In genomic region chr20:32034581-32035397, GRCh38 we compare ENCODE assay signal across 11 cellular contexts. TPM values are rescaled to one million over a fixed set of nuclear protein-coding genes. Genes with fewer than 3 reads are reported as not detected.
A peak's percentile ranks its signal among the peaks of the same experiment; 100 is the strongest.
DNase-seq lines count a peak whose midpoint lies in the region; ATAC-seq and TF ChIP-seq lines count a peak whose summit lies in the region.
"Had no signal": no experiment of that assay in that cellular context is flagged by ENCODE, and none has a peak within 500 bp of the region (broad histone marks: within the 10 kb centered on the region; RNA-seq: fewer than 3 reads in every experiment).

No MANE protein-coding gene starts in this region.

- H3K9me3 ChIP-seq in DOHH2 (ENCODE audit: control insufficient read depth, insufficient read depth, low read length) (no peaks in the 10 kb centered on the region), stomach (no peaks in the 10 kb centered on the region)
- H3K9me3 ChIP-seq: body of pancreas had no signal

- peak; percentile 94 for TF ChIP-seq CTCF in DOHH2 (IDR thresholded peaks at IDR 0.05; ENCODE audit: low read depth, low read length, poor library complexity, severe bottlenecking)
- TF ChIP-seq CTCF in activated B cell treated with CpG ODN at 0.5 μM for 24 hours (IDR thresholded peaks at IDR 0.05): no peak
- TF ChIP-seq CTCF in stomach (IDR thresholded peaks at IDR 0.05): no peak

- H3K36me3 ChIP-seq in DOHH2 (ENCODE audit: control insufficient read depth, low read length): no peaks in the 10 kb centered on the region
- H3K36me3 ChIP-seq in stomach: no peaks in the 10 kb centered on the region

- H3K4me3 Mint-ChIP-seq in activated B cell treated with CpG ODN at 0.5 μM for 24 hours: peak overlapping the region; percentile 72

- H3K9me2 ChIP-seq in DOHH2 (replicated peaks; ENCODE audit: control insufficient read depth, low read length): no peaks in the 10 kb centered on the region

- peak; percentile 56 for ATAC-seq in activated B cell treated with CpG ODN at 0.5 μM for 24 hours (ENCODE audit: low read depth)
- ATAC-seq: body of pancreas had no signal

- H3K4me1 ChIP-seq in DOHH2 (ENCODE audit: control insufficient read depth, low read length) (peaks cover 85% of the 10 kb centered on the region), stomach (peaks cover 4 to 18% (median 12%) of the 10 kb centered on the region in 4 donors)

- CTCF ChIA-PET in activated B cell treated with CpG ODN at 0.5 μM for 24 hours (lab: Charles Lee): interaction anchor here (0.6 to 4.3 kb wide), 34 partner anchors 9 to 744 kb away, joined by 3 to 96 read pairs (median 4); partner anchors contain the start of genes HCK, PDRG1 and TM9SF4

- no peaks in the 10 kb centered on the region for H3K36me3 Mint-ChIP-seq in activated B cell treated with CpG ODN at 0.5 μM for 24 hours (ENCODE audit: low read depth)

- H3K9me3 Mint-ChIP-seq in activated B cell treated with CpG ODN at 0.5 μM for 24 hours: peaks cover 3% of the 10 kb centered on the region

- peaks cover 2% of the 10 kb centered on the region for H3K27me3 Mint-ChIP-seq in activated B cell treated with CpG ODN at 0.5 μM for 24 hours

- peak; percentile 53 for TF ChIP-seq RAD21 in Ishikawa (IDR thresholded peaks at IDR 0.05; ENCODE audit: low read depth)

- H3K4me1 Mint-ChIP-seq in activated B cell treated with CpG ODN at 0.5 μM for 24 hours: peaks cover 68% of the 10 kb centered on the region

- 50 to 59% (median 56%) methylated on average over 9 of the region's 9 CpGs for WGBS in stomach, 5 donors

- peak overlapping the region; percentile 89 for H3K27ac ChIP-seq in DOHH2 (ENCODE audit: low read depth, low read length)
- peak overlapping the region in 2 of 5 donors; percentile 42 to 52 for H3K27ac ChIP-seq in stomach
- H3K27ac ChIP-seq: body of pancreas had no signal

- TF ChIP-seq EP300 in Ishikawa (IDR thresholded peaks at IDR 0.05; ENCODE audit: borderline replicate concordance): no peak
- no peak for TF ChIP-seq EP300 in stomach (IDR thresholded peaks at IDR 0.05)

- H3F3A ChIP-seq in DOHH2 (ENCODE audit: control insufficient read depth, insufficient read depth): peaks cover 22% of the 10 kb centered on the region

- no peak for TF ChIP-seq POLR2A in stomach (IDR thresholded peaks at IDR 0.05)

- POLR2A ChIA-PET in activated B cell treated with CpG ODN at 0.5 μM for 24 hours (lab: Charles Lee): interaction anchor here (0.9 to 11.3 kb wide), 11 partner anchors 20 to 323 kb away, joined by 3 to 453 read pairs (median 4); partner anchors contain the start of genes ASXL1 and HCK

- H3K4me2 ChIP-seq in DOHH2 (ENCODE audit: low read length): peak overlapping the region; percentile 79

- no peaks in the 10 kb centered on the region for H3K27me3 ChIP-seq in DOHH2 (ENCODE audit: control insufficient read depth, low read length)
- peaks cover 0 to 68% (median 28%) of the 10 kb centered on the region in 3 donors for H3K27me3 ChIP-seq in stomach

- intact Hi-C loops in activated B cell treated with CpG ODN at 0.5 μM for 24 hours (cut with micrococcal nuclease) (loop anchor here (1.0 to 5.0 kb wide), 5 partner anchors 28 to 618 kb away; partner anchors contain the start of genes PLAGL2, POFUT1 and XKR7), stomach (cut with DNase I; ENCODE audit: low total_unique reads) (no loop called here)

- peak overlapping the region; percentile 88 for H3K27ac Mint-ChIP-seq in activated B cell treated with CpG ODN at 0.5 μM for 24 hours

- DNase-seq in activated B cell treated with CpG ODN at 0.5 μM for 24 hours (no peak), medulla oblongata (ENCODE audit: extremely low spot score) (peak; percentile 23), occipital lobe (lab: John Stamatoyannopoulos, UW) (no peak), HPDE6-E6E7 (ENCODE audit: extremely low spot score) (no peak), stomach (no peak), amygdala (lab: John Stamatoyannopoulos, UW) (no peak)
- DNase-seq: kidney glomerular epithelial cell; stimulated activated CD4-positive, alpha-beta T cell treated with anti-CD3 and anti-CD28 coated beads, Interleukin-4, amount 100 ng/mL, for 1 hour had no signal

- no peaks in the 10 kb centered on the region for H3K79me2 ChIP-seq in DOHH2 (ENCODE audit: control insufficient read depth, low read length)

- H4K20me1 ChIP-seq in DOHH2 (ENCODE audit: control insufficient read depth, insufficient read depth, low read depth, low read length): no peaks in the 10 kb centered on the region

- peak overlapping the region; percentile 2; the same call in 1 of the 2 replicates for H3K4me3 ChIP-seq in DOHH2 (ENCODE audit: low read length)
- no peak overlapping the region for H3K4me3 ChIP-seq in stomach
- H3K4me3 ChIP-seq: body of pancreas had no signal

TF ChIP-seq in Ishikawa, 13 proteins besides CTCF, POLR2A, EP300 and RAD21:
- TF ChIP-seq TAF1 (IDR thresholded peaks at IDR 0.05; ENCODE audit: low read depth): no peak
- no peak for TF ChIP-seq CEBPB (IDR thresholded peaks at IDR 0.05)
- TF ChIP-seq FOXM1 (IDR thresholded peaks at IDR 0.05; ENCODE audit: borderline replicate concordance, low read depth): no peak
- TF ChIP-seq ZBTB7A (IDR thresholded peaks at IDR 0.05; ENCODE audit: low read depth): no peak
- no peak for TF ChIP-seq YY1 (IDR thresholded peaks at IDR 0.05; ENCODE audit: low read depth)
- no peak for TF ChIP-seq NFIC (IDR thresholded peaks at IDR 0.05)
- TF ChIP-seq TCF12 (IDR thresholded peaks at IDR 0.05; ENCODE audit: low read depth): no peak
- TF ChIP-seq USF1 (IDR thresholded peaks at IDR 0.05): no peak

RNA-seq across cellular contexts. Expression of gene HCK, which starts 17.3 kb away (rescaled TPM):
- total RNA-seq in activated B cell treated with CpG ODN at 0.5 μM for 24 hours: 183 TPM in 2 replicates
- 3.3 TPM for total RNA-seq in occipital lobe
- 1 to 10 TPM in 4 of 5 donors, not detected in 1; 1.3 to 6.8 (median 3.3) TPM for total RNA-seq in stomach
- polyA plus RNA-seq in stomach: 10 to 100 TPM in 2 of 3 donors, 1 to 10 TPM in 1; 4.4 to 14.7 (median 10.4) TPM

RNA-seq across cellular contexts. Expression of gene CCM2L, which starts 24.6 kb away (rescaled TPM):
- 0.11 and 0.20 TPM in 2 replicates for total RNA-seq in activated B cell treated with CpG ODN at 0.5 μM for 24 hours
- 2.0 TPM for total RNA-seq in occipital lobe
- 1 to 10 TPM in 1 of 5 donors, under 1 TPM in 2, not detected in 2; 0.45 to 4.4 (median 0.72) TPM for total RNA-seq in stomach
- polyA plus RNA-seq in stomach: 1 to 10 TPM; 1.9 to 2.7 (median 2.3) TPM

Comparison
In these comparisons a context has a peak if more than half of its experiments do, and no peak if none do; other contexts are left out.
1. RNA of gene HCK, which starts 17.3 kb away (total RNA-seq): 183 TPM in activated B cell treated with CpG ODN at 0.5 μM for 24 hours; 3.3 TPM in occipital lobe (single experiment) and 1.3 to 6.8 TPM in stomach; every median in the first group is over 10 times any median in the second.